Comparison of ENCODE assay signal across 19 cellular contexts in the genomic region with DNA sequence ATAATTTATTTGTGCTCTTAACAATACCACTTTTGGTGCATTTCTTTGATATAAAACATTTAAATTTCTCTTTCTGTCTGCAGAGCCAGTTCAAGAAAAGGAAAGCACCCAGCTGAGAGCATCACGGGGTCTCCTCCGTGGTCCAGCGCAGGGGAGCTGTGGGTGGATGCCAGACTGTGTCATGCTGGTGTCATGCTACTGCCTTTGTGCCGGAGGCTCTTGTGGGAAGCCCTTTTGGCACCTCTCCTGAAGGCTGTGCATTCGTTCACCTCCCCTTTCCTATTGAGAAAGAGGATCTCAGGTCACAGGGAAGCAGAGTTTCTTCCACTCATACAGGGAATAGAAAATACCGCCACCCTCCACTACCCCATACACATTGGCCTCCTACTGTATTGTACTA.
"Had no signal": no experiment of that assay in that cellular context is flagged by ENCODE, and none has a peak within 500 bp of the region (broad histone marks: within the 10 kb centered on the region; RNA-seq: fewer than 3 reads in every experiment).

No MANE protein-coding gene starts in this region.

- H3K27me3 ChIP-seq: neutrophil, tibial nerve had no signal

- H3K27ac Mint-ChIP-seq: naive thymus-derived CD8-positive, alpha-beta T cell; stimulated activated memory B cell treated with anti-CD40 and anti-IgM and Interleukin-4, amounts not matched to agents 10 μg/mL and 1 μg/mL and 100 μg/mL, for 72 hours; stimulated activated naive CD8-positive, alpha-beta T cell treated with anti-CD3 and anti-CD28 coated beads, Interleukin-15, Interleukin-2, amounts not matched to agents 100 ng/mL and 50 ng/mL, for 24 hours had no signal

- H3K36me3 ChIP-seq: gastroesophageal sphincter, neutrophil, right lobe of liver, tibial nerve, upper lobe of right lung had no signal

- H3K9me3 Mint-ChIP-seq: naive thymus-derived CD8-positive, alpha-beta T cell; stimulated activated memory B cell treated with anti-CD40 and anti-IgM and Interleukin-4, amounts not matched to agents 10 μg/mL and 1 μg/mL and 100 μg/mL, for 72 hours; stimulated activated naive CD8-positive, alpha-beta T cell treated with anti-CD3 and anti-CD28 coated beads, Interleukin-15, Interleukin-2, amounts not matched to agents 100 ng/mL and 50 ng/mL, for 24 hours had no signal

- ATAC-seq: esophagus mucosa; gastroesophageal sphincter; left lobe of liver; mucosa of descending colon; naive thymus-derived CD8-positive, alpha-beta T cell; psoas muscle; right lobe of liver; stimulated activated memory B cell treated with anti-CD40 and anti-IgM and Interleukin-4, amounts not matched to agents 10 μg/mL and 1 μg/mL and 100 μg/mL, for 72 hours; upper lobe of right lung had no signal

- H3K4me1 Mint-ChIP-seq: naive thymus-derived CD8-positive, alpha-beta T cell; stimulated activated memory B cell treated with anti-CD40 and anti-IgM and Interleukin-4, amounts not matched to agents 10 μg/mL and 1 μg/mL and 100 μg/mL, for 72 hours had no signal

- H3K4me3 ChIP-seq: gastroesophageal sphincter, mucosa of descending colon, psoas muscle, right lobe of liver, tibial nerve, upper lobe of right lung had no signal

- H3K4me3 Mint-ChIP-seq: naive thymus-derived CD8-positive, alpha-beta T cell; stimulated activated memory B cell treated with anti-CD40 and anti-IgM and Interleukin-4, amounts not matched to agents 10 μg/mL and 1 μg/mL and 100 μg/mL, for 72 hours; stimulated activated naive CD8-positive, alpha-beta T cell treated with anti-CD3 and anti-CD28 coated beads, Interleukin-15, Interleukin-2, amounts not matched to agents 100 ng/mL and 50 ng/mL, for 24 hours had no signal

- H3K9me3 ChIP-seq: gastroesophageal sphincter, mucosa of descending colon, neutrophil, psoas muscle, right lobe of liver, tibial nerve, upper lobe of right lung had no signal

- H3K4me1 ChIP-seq: gastroesophageal sphincter, psoas muscle, right lobe of liver, tibial nerve, upper lobe of right lung had no signal

- H3K27ac ChIP-seq: gastroesophageal sphincter, neutrophil, psoas muscle, right lobe of liver, tibial nerve, upper lobe of right lung had no signal

- H3K36me3 Mint-ChIP-seq: naive thymus-derived CD8-positive, alpha-beta T cell; stimulated activated memory B cell treated with anti-CD40 and anti-IgM and Interleukin-4, amounts not matched to agents 10 μg/mL and 1 μg/mL and 100 μg/mL, for 72 hours had no signal

- DNase-seq: effector memory CD4-positive, alpha-beta T cell; foreskin fibroblast; glutamatergic neuron; islet precursor cell; mammary epithelial cell; mucosa of descending colon; naive thymus-derived CD8-positive, alpha-beta T cell; psoas muscle; retina; right lobe of liver; stimulated activated CD4-positive, alpha-beta T cell treated with anti-CD3 and anti-CD28 coated beads, Interleukin-4, amount 100 ng/mL, for 24 hours; upper lobe of right lung had no signal
